11 cellular contexts compared by ENCODE assay signal in the genomic region with DNA sequence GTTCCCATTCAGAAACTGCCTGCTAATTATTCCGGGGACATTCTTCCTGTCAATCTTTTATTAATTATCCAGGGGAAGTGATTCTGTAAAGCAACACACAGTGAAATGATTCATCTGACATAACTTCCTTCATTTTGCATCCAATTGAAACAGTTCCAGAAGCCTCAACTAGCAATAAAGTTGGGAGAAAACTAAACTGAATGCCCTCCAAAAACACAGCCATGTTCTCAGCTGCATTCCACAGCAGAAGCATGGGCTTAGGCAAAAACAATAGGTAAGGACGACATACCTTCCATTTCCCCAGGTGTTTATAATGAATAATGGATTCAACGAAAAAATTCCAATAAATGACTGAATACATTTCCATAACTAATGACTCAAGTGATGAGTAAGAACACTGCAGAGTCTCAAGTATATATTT. TPM values are rescaled to one million over a fixed set of nuclear protein-coding genes. Genes with fewer than 3 reads are reported as not detected.
DNase-seq lines count a peak whose midpoint lies in the region; ATAC-seq and TF ChIP-seq lines count a peak whose summit lies in the region.
"Had no signal": no experiment of that assay in that cellular context is flagged by ENCODE, and none has a peak within 500 bp of the region (broad histone marks: within the 10 kb centered on the region; RNA-seq: fewer than 3 reads in every experiment).

No MANE protein-coding gene starts in this region.

- no peaks in the 10 kb centered on the region for H3K9me2 ChIP-seq in hepatocyte (replicated peaks; ENCODE audit: insufficient read depth)

- H3K4me3 Mint-ChIP-seq in type B pancreatic cell: peak overlapping the region; percentile 25
- H3K4me3 Mint-ChIP-seq: central memory CD8-positive, alpha-beta T cell had no signal

- H3K4me1 Mint-ChIP-seq in type B pancreatic cell (ENCODE audit: unreplicated experiment): peaks cover 24% of the 10 kb centered on the region
- H3K4me1 Mint-ChIP-seq: central memory CD8-positive, alpha-beta T cell had no signal

- no peak overlapping the region for H3K4me2 ChIP-seq in hepatocyte

- no peaks in the 10 kb centered on the region for H4K20me1 ChIP-seq in hepatocyte (ENCODE audit: insufficient read depth, poor library complexity, severe bottlenecking)

- H3K36me3 ChIP-seq in heart left ventricle (no peaks in the 10 kb centered on the region), hepatocyte (replicated peaks; ENCODE audit: insufficient read depth, low read depth) (no peaks in the 10 kb centered on the region)

- intact Hi-C loops in heart left ventricle (cut with DNase I) (no loop called here), left ventricle myocardium superior (cut with micrococcal nuclease) (no loop called here)

- no peak overlapping the region for H3K4me3 ChIP-seq in heart left ventricle
- H3K4me3 ChIP-seq in hepatocyte: no peak overlapping the region

- no peak for TF ChIP-seq POLR2A in heart left ventricle (IDR thresholded peaks at IDR 0.05)

- no peak overlapping the region for H2AFZ ChIP-seq in hepatocyte

- H3K4me1 ChIP-seq in heart left ventricle: peaks cover 0 to 54% (median 14%) of the 10 kb centered on the region in 12 donors
- H3K4me1 ChIP-seq in hepatocyte (ENCODE audit: insufficient read depth): peaks cover 4% of the 10 kb centered on the region

- no peaks in the 10 kb centered on the region for H3K9me3 Mint-ChIP-seq in type B pancreatic cell
- H3K9me3 Mint-ChIP-seq: central memory CD8-positive, alpha-beta T cell had no signal

- DNase-seq in heart left ventricle (no peak), left ventricle myocardium superior (no peak), amniotic stem cell (lab: John Stamatoyannopoulos, UW) (peak; percentile 12), hepatocyte (ENCODE audit: low spot score) (no peak), type B pancreatic cell (ENCODE audit: extremely low spot score, unreplicated experiment) (no peak), pons (ENCODE audit: low spot score) (no peak), SK-N-DZ (ENCODE audit: low spot score) (no peak)
- DNase-seq: activated CD4-positive, alpha-beta T cell treated with anti-CD3 and anti-CD28 coated beads, Interleukin-2, amount 50 U/mL, for 4 hours; NCI-H345 had no signal

- no peaks in the 10 kb centered on the region for H3K79me2 ChIP-seq in hepatocyte

- no peaks in the 10 kb centered on the region for H3K27me3 Mint-ChIP-seq in type B pancreatic cell
- H3K27me3 Mint-ChIP-seq: central memory CD8-positive, alpha-beta T cell had no signal

- TF ChIP-seq CTCF in heart left ventricle (IDR thresholded peaks at IDR 0.05) (no peak), hepatocyte (IDR thresholded peaks at IDR 0.05; ENCODE audit: poor library complexity) (no peak), type B pancreatic cell (conservative IDR thresholded peaks at IDR 0.05) (no peak)

- H3K27ac Mint-ChIP-seq in type B pancreatic cell: peak overlapping the region; percentile 81

- WGBS in heart left ventricle, 4 donors: 42 to 53% (median 48%) methylated on average over 3 of the region's 3 CpGs
- 57% methylated on average over 3 of the region's 3 CpGs for WGBS in hepatocyte (ENCODE audit: low lambda C conversion rate, missing lambda C conversion rate)

- H3K36me3 Mint-ChIP-seq in type B pancreatic cell: no peaks in the 10 kb centered on the region

- no peaks in the 10 kb centered on the region for H3K9me3 ChIP-seq in heart left ventricle
- no peaks in the 10 kb centered on the region for H3K9me3 ChIP-seq in hepatocyte (ENCODE audit: low read depth)

- H3K27ac ChIP-seq in heart left ventricle (peak overlapping the region in 8 of 12 donors; percentile 4 to 63 (median 44)), hepatocyte (peak overlapping the region; percentile 32)

- ATAC-seq in heart left ventricle (no peak), left ventricle myocardium superior (no peak), HG03025 (IDR thresholded peaks at IDR 0.05; ENCODE audit: low FRiP score, unreplicated experiment) (no peak)

- no peaks in the 10 kb centered on the region for H3K27me3 ChIP-seq in heart left ventricle
- H3K27me3 ChIP-seq in hepatocyte: no peaks in the 10 kb centered on the region

RNA-seq across cellular contexts. Expression of gene TARBP1, which starts 36.9 kb away (rescaled TPM):
- 10 to 100 TPM in 4 of 9 donors, 1 to 10 TPM in 5; 7.1 to 18.2 (median 9.9) TPM for total RNA-seq in heart left ventricle
- 10 to 100 TPM in 1 of 2 donors, 1 to 10 TPM in 1; 4.8 to 15.9 TPM for polyA plus RNA-seq in heart left ventricle
- total RNA-seq in left ventricle myocardium superior: 10.8 TPM
- 22.8 and 22.9 TPM in 2 replicates for total RNA-seq in hepatocyte
- polyA plus RNA-seq in hepatocyte: 12.2 and 12.8 TPM in 2 replicates
- 22.2 and 38.1 TPM in 2 replicates for total RNA-seq in type B pancreatic cell (ENCODE audit: low replicate concordance)
- polyA plus RNA-seq in SK-N-DZ (2014; cell fraction: cytosol; rRNA removed): 13.9 and 15.3 TPM in 2 replicates
- 68.8 and 95.8 TPM in 2 replicates for polyA plus RNA-seq in SK-N-DZ (2014; cell fraction: nucleus; rRNA removed)
